ENCODE assay signal across 8 cellular contexts in the genomic region with DNA sequence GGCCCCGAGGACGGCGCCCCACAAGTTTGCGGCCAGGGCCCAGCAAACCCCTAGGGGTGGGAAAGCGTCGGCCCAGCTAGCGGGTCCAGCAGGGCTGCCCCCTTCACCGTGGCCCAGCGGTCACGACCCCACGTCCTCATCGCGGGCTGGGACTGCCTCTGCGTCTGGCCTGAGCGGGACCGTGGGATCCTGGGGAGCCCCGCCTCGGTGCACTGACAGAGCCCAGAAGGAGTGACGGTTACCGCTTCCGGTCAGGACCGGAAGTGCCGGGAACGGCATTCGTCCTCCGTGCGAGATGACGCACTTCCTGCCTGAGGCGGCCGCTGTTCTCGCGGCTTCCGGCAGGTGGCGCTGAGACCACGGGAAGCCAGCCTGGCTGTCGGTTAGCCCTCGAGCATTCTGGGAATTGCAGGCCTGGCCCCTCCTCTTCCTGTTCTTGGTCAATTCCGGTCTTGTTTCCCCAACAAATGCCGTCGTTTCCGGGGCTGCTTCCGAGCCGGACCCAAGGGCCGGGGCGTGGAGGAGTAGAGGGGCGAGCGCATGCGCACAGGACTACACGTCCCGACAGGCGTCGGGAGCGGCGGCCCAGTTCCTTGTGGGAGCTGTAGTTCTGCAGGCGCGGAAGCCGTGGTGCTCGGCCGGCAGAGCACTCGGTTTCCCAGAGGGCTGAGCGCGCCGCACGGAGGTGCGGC. TPM values are rescaled to one million over a fixed set of nuclear protein-coding genes. Genes with fewer than 3 reads are reported as not detected.
DNase-seq lines count a peak whose midpoint lies in the region; ATAC-seq and TF ChIP-seq lines count a peak whose summit lies in the region.

TSS of gene TSSC4 (plus strand) at position 682 of the 692 bp plus-strand sequence. CDS start 1,884 bp downstream, outside the sequence.

- intact Hi-C loops in activated B cell treated with CpG ODN at 0.5 μM for 24 hours (cut with micrococcal nuclease): loop anchor here (1.0 to 5.0 kb wide), 11 partner anchors 15 to 1397 kb away; partner anchors contain the start of genes CARS1, CD81, CDKN1C and LSP1

- H3K4me3 Mint-ChIP-seq in activated B cell treated with CpG ODN at 0.5 μM for 24 hours: peak within 1 kb of the TSS; percentile 88

- TF ChIP-seq CTCF in activated B cell treated with CpG ODN at 0.5 μM for 24 hours (IDR thresholded peaks at IDR 0.05): peak; percentile 73

- H3K27ac Mint-ChIP-seq in activated B cell treated with CpG ODN at 0.5 μM for 24 hours: peak within 1 kb of the TSS; percentile 83

- POLR2A ChIA-PET in activated B cell treated with CpG ODN at 0.5 μM for 24 hours (lab: Charles Lee): interaction anchor here (0.6 to 5.6 kb wide), 18 partner anchors 10 to 1091 kb away, joined by 3 to 91 read pairs (median 4); partner anchors contain the start of genes C11orf21, CD81, TOLLIP and TSPAN32

- H3K36me3 Mint-ChIP-seq in activated B cell treated with CpG ODN at 0.5 μM for 24 hours (ENCODE audit: low read depth): peaks cover 47% of the 10 kb centered on the region

- ATAC-seq in GM18907 (IDR thresholded peaks at IDR 0.05; ENCODE audit: unreplicated experiment) (peak; percentile 83), HG03175 (IDR thresholded peaks at IDR 0.05; ENCODE audit: unreplicated experiment) (peak; percentile 82), activated B cell treated with CpG ODN at 0.5 μM for 24 hours (ENCODE audit: low read depth) (peak; percentile 86)

- no peaks in the 10 kb centered on the region for H3K27me3 Mint-ChIP-seq in activated B cell treated with CpG ODN at 0.5 μM for 24 hours

- DNase-seq in AG08395 (ENCODE audit: low spot score) (peak; percentile 99), NCI-H226 (peak; percentile 100), activated B cell treated with CpG ODN at 0.5 μM for 24 hours (peak; percentile 100), inferior parietal cortex (ENCODE audit: extremely low spot score) (peak; percentile 100)
- peak; percentile 100 for DNase-seq in central memory CD4-positive, alpha-beta T cell
- peak; percentile 98 for DNase-seq in stimulated activated CD4-positive, alpha-beta T cell treated with anti-CD3 and anti-CD28 coated beads, Interleukin-12 subunit alpha, Interleukin-12 subunit beta, amount 100 ng/mL, for 24 hours (ENCODE audit: low read depth in 2 of 2)

- CTCF ChIA-PET in activated B cell treated with CpG ODN at 0.5 μM for 24 hours (lab: Charles Lee): interaction anchor here (0.6 to 3.1 kb wide), 10 partner anchors 17 to 1425 kb away, joined by 3 to 30 read pairs (median 3); partner anchors contain the start of genes C11orf21, CD81 and TSPAN32

- H3K4me1 Mint-ChIP-seq in activated B cell treated with CpG ODN at 0.5 μM for 24 hours: peaks cover 27% of the 10 kb centered on the region

- H3K9me3 Mint-ChIP-seq in activated B cell treated with CpG ODN at 0.5 μM for 24 hours: no peaks in the 10 kb centered on the region

RNA-seq across cellular contexts. Expression of gene TSSC4, which starts in this region (rescaled TPM):
- total RNA-seq in activated B cell treated with CpG ODN at 0.5 μM for 24 hours: 59.4 and 59.7 TPM in 2 replicates

Comparison
In these comparisons a context has a peak if more than half of its experiments do, and no peak if none do; other contexts are left out.
1. Peak in every context shown above with its lines: DNase-seq and ATAC-seq.